18 cellular contexts compared by ENCODE assay signal in genomic region chr5:142156839-142157463, GRCh38. TPM values are rescaled to one million over a fixed set of nuclear protein-coding genes. Genes with fewer than 3 reads are reported as not detected.
DNase-seq lines count a peak whose midpoint lies in the region; ATAC-seq and TF ChIP-seq lines count a peak whose summit lies in the region.
"Had no signal": no experiment of that assay in that cellular context is flagged by ENCODE, and none has a peak within 500 bp of the region (broad histone marks: within the 10 kb centered on the region; RNA-seq: fewer than 3 reads in every experiment).

No MANE protein-coding gene starts in this region.

- H3K4me1 Mint-ChIP-seq in mesothelial cell of epicardium = peaks cover 28% of the 10 kb centered on the region
- H3K4me1 Mint-ChIP-seq: central memory CD8-positive, alpha-beta T cell had no signal

- H3K4me3 ChIP-seq in NB4 (ENCODE audit: low read depth, low read length) = no peak overlapping the region
- H3K4me3 ChIP-seq: pancreas, suprapubic skin had no signal

- no peaks in the 10 kb centered on the region for H3K27me3 Mint-ChIP-seq in mesothelial cell of epicardium (ENCODE audit: low read depth)
- H3K27me3 Mint-ChIP-seq: central memory CD8-positive, alpha-beta T cell had no signal

- H3K4me3 Mint-ChIP-seq in mesothelial cell of epicardium = no peak overlapping the region
- H3K4me3 Mint-ChIP-seq: activated T-cell treated with anti-CD3 and anti-CD28 coated beads, Interleukin-2, amount 50 U/mL, for 72 hours; central memory CD8-positive, alpha-beta T cell had no signal

- no peak for TF ChIP-seq POLR2A in NB4 (IDR thresholded peaks at IDR 0.05; ENCODE audit: extremely low read depth, insufficient read length)

- no peak for ATAC-seq in GM18907 (IDR thresholded peaks at IDR 0.05; ENCODE audit: unreplicated experiment)
- ATAC-seq in HG03095 (IDR thresholded peaks at IDR 0.05; ENCODE audit: unreplicated experiment) = no peak
- ATAC-seq: activated T-cell treated with anti-CD3 and anti-CD28 coated beads, Interleukin-2, amount 50 U/mL, for 72 hours had no signal

- no peaks in the 10 kb centered on the region for H3K9me3 Mint-ChIP-seq in mesothelial cell of epicardium
- H3K9me3 Mint-ChIP-seq: activated T-cell treated with anti-CD3 and anti-CD28 coated beads, Interleukin-2, amount 50 U/mL, for 72 hours; central memory CD8-positive, alpha-beta T cell had no signal

- H3K27ac Mint-ChIP-seq in mesothelial cell of epicardium = peak overlapping the region; percentile 76

- DNase-seq in ELF-1 (ENCODE audit: low read depth, low spot score) (peak; percentile 56), NB4 (ENCODE audit: low read depth) (peak; percentile 41), dermis blood vessel endothelial cell (peak; percentile 24), mesothelial cell of epicardium (ENCODE audit: low spot score in 2 of 2, unreplicated experiment in 2 of 2) (no peak), COR-L47 (lab: John Stamatoyannopoulos, UW) (no peak)
- DNase-seq: activated CD4-positive, alpha-beta T cell treated with anti-CD3 and anti-CD28 coated beads, Interleukin-2, amount 50 U/mL, for 48 hours; activated T-cell treated with anti-CD3 and anti-CD28 coated beads, Interleukin-2, amount 50 U/mL, for 72 hours; BE2C; foreskin fibroblast; NCI-H2171; NCI-H748 treated with DMSO at 0.1 percent for 48 hours; pancreas; stimulated activated CD4-positive, alpha-beta T cell treated with anti-CD3 and anti-CD28 coated beads, Interleukin-4, amount 100 ng/mL, for 4 hours; stimulated activated CD8-positive, alpha-beta memory T cell treated with anti-CD3 and anti-CD28 coated beads, Interleukin-4, amount 100 ng/mL, for 48 hours had no signal

- TF ChIP-seq CTCF in NB4 (IDR thresholded peaks at IDR 0.05; ENCODE audit: low read depth, low read length) (no peak), mesothelial cell of epicardium (IDR thresholded peaks at IDR 0.05; ENCODE audit: unreplicated experiment) (no peak)

- peaks cover 6% of the 10 kb centered on the region for H3K36me3 Mint-ChIP-seq in mesothelial cell of epicardium

RNA-seq across cellular contexts. Expression of gene NDFIP1, which starts 48.4 kb away (rescaled TPM):
- total RNA-seq in dermis blood vessel endothelial cell = 57.7 and 72.1 TPM in 2 replicates
- 63.2 to 67.9 TPM (median 66.1 TPM) in 3 replicates for total RNA-seq in mesothelial cell of epicardium

Comparison
In these comparisons a context has a peak if more than half of its experiments do, and no peak if none do; other contexts are left out.
1. DNase-seq: peak in ELF-1 (single experiment), NB4 (single experiment) and dermis blood vessel endothelial cell (single experiment); none in mesothelial cell of epicardium (0 of 2) and COR-L47 (single experiment).